17 cellular contexts compared by ENCODE assay signal in genomic region chr11:104549019-104549418, GRCh38.
DNase-seq lines count a peak whose midpoint lies in the region; ATAC-seq, FAIRE-seq and TF ChIP-seq lines count a peak whose summit lies in the region.
"Had no signal": no experiment of that assay in that cellular context is flagged by ENCODE, and none has a peak within 500 bp of the region (broad histone marks: within the 10 kb centered on the region; RNA-seq: fewer than 3 reads in every experiment).

No MANE protein-coding gene starts in this region.

- H2BK15ac ChIP-seq in mesenchymal stem cell (ENCODE audit: low read depth, poor library complexity, severe bottlenecking), result no peak overlapping the region

- TF ChIP-seq CTCF in natural killer cell (IDR thresholded peaks at IDR 0.05) (no peak), HFFc6 (IDR thresholded peaks at IDR 0.05) (no peak), SK-N-SH (IDR thresholded peaks at IDR 0.05) (no peak)

- CTCF ChIA-PET in SK-N-SH (lab: Yijun Ruan, JAX), result no interaction called here

- no peak overlapping the region for H2BK120ac ChIP-seq in mesenchymal stem cell (ENCODE audit: low read depth, low read length)

- intact Hi-C loops in natural killer cell (cut with micrococcal nuclease), result no loop called here

- H3K14ac ChIP-seq in mesenchymal stem cell (ENCODE audit: low read length in 2 of 2), result no peak overlapping the region

- no peak overlapping the region for H3K4me3 ChIP-seq in mesenchymal stem cell (ENCODE audit: insufficient read depth in 1 of 2, low read depth in 1 of 2, low read length in 2 of 2)
- no peak overlapping the region for H3K4me3 ChIP-seq in SK-N-SH (ENCODE audit: low read depth in 2 of 2, low read length in 1 of 2)
- H3K4me3 ChIP-seq: A549 had no signal

- TF ChIP-seq EP300 in SK-N-SH (IDR thresholded peaks at IDR 0.05; ENCODE audit: borderline replicate concordance in 1 of 2, low read depth in 1 of 2, low read length in 1 of 2), result no peak

- no peaks in the 10 kb centered on the region for H3K79me2 ChIP-seq in SK-N-SH (ENCODE audit: insufficient read depth)

- H3F3A ChIP-seq in SK-N-SH (replicated peaks; ENCODE audit: insufficient read depth), result no peaks in the 10 kb centered on the region

- POLR2A ChIA-PET in SK-N-SH (lab: Yijun Ruan, JAX), result no interaction called here

- H3K27me3 ChIP-seq in mesenchymal stem cell (ENCODE audit: control insufficient read depth in 1 of 2, insufficient read depth in 1 of 2, low read length in 2 of 2), result no peaks in the 10 kb centered on the region
- H3K27me3 ChIP-seq in SK-N-SH (ENCODE audit: insufficient read depth), result no peaks in the 10 kb centered on the region

- peak; percentile 52 to 68 (median 63) for ATAC-seq in natural killer cell
- ATAC-seq in natural killer cell treated with Interleukin-12 subunit alpha and Interleukin-12 subunit beta and Interleukin-15 and Interleukin-18, amount 100 ng/mL, for 72 hours, result no peak
- ATAC-seq: A549 had no signal

- no peaks in the 10 kb centered on the region for H3K9me2 ChIP-seq in SK-N-SH

- H3K36me3 ChIP-seq in mesenchymal stem cell (ENCODE audit: control insufficient read depth in 1 of 2, insufficient read depth in 2 of 2, low read depth in 1 of 2, low read length in 2 of 2) (no peaks in the 10 kb centered on the region), SK-N-SH (replicated peaks in 1 of 2; ENCODE audit: control insufficient read depth in 1 of 2, insufficient read depth in 2 of 2, low read length in 1 of 2) (no peaks in the 10 kb centered on the region)

- no peak overlapping the region for H3K18ac ChIP-seq in mesenchymal stem cell (ENCODE audit: low read depth in 1 of 2, low read length in 2 of 2)

- no peak overlapping the region for H3K23ac ChIP-seq in mesenchymal stem cell (ENCODE audit: low read length in 2 of 2)

- H3K79me1 ChIP-seq in mesenchymal stem cell (replicated peaks; ENCODE audit: low read length, poor library complexity, severe bottlenecking), result no peaks in the 10 kb centered on the region

- TF ChIP-seq RAD21 in SK-N-SH (IDR thresholded peaks at IDR 0.05; ENCODE audit: low read length), result no peak

- H3K27me3 Mint-ChIP-seq in natural killer cell (ENCODE audit: low read depth in 2 of 2), result peaks cover 0 to 11% of the 10 kb centered on the region in 2 donors
- H3K27me3 Mint-ChIP-seq in natural killer cell treated with Interleukin-12 subunit alpha and Interleukin-12 subunit beta and Interleukin-15 and Interleukin-18, amount 100 ng/mL, for 72 hours, result peaks cover 0 to 9% of the 10 kb centered on the region in 2 donors
- no peaks in the 10 kb centered on the region for H3K27me3 Mint-ChIP-seq in HFFc6 (ENCODE audit: insufficient read depth)
- H3K27me3 Mint-ChIP-seq: CD4-positive, alpha-beta T cell had no signal

- H3K27ac ChIP-seq in mesenchymal stem cell (ENCODE audit: low read length, poor library complexity, severe bottlenecking) (no peak overlapping the region), SK-N-SH (ENCODE audit: low read depth in 2 of 2, low read length in 1 of 2) (no peak overlapping the region)
- H3K27ac ChIP-seq: 22Rv1, A549, C4-2B had no signal

- H4K8ac ChIP-seq in mesenchymal stem cell (ENCODE audit: low read length), result no peak overlapping the region

- H3K4me2 ChIP-seq in mesenchymal stem cell (ENCODE audit: low read length, poor library complexity, severe bottlenecking) (no peak overlapping the region), SK-N-SH (no peak overlapping the region)
- H3K4me2 ChIP-seq: A549 had no signal

- no peaks in the 10 kb centered on the region for H4K20me1 ChIP-seq in SK-N-SH (ENCODE audit: insufficient read depth)

- no peak overlapping the region for H4K91ac ChIP-seq in mesenchymal stem cell (ENCODE audit: low read length)

- H3K9me3 ChIP-seq in mesenchymal stem cell (ENCODE audit: control insufficient read depth, low read length), result no peaks in the 10 kb centered on the region
- H3K9me3 ChIP-seq in SK-N-SH, result no peaks in the 10 kb centered on the region
- H3K9me3 ChIP-seq: A549 had no signal

- no peak overlapping the region for H2AFZ ChIP-seq in mesenchymal stem cell (ENCODE audit: low read depth, low read length)
- no peak overlapping the region for H2AFZ ChIP-seq in SK-N-SH (ENCODE audit: low read depth)

- no peak overlapping the region for H3K4me3 Mint-ChIP-seq in natural killer cell
- no peak overlapping the region for H3K4me3 Mint-ChIP-seq in natural killer cell treated with Interleukin-12 subunit alpha and Interleukin-12 subunit beta and Interleukin-15 and Interleukin-18, amount 100 ng/mL, for 72 hours
- H3K4me3 Mint-ChIP-seq in HFFc6, result no peak overlapping the region
- H3K4me3 Mint-ChIP-seq: CD4-positive, alpha-beta T cell; H9 had no signal

- no CpG with 5 or more reads among the region's 1 CpG for WGBS in mesenchymal stem cell
- WGBS in SK-N-SH (ENCODE audit: low lambda C conversion rate), result 22% methylated on average over 1 of the region's 1 CpG

- H3K9ac ChIP-seq in mesenchymal stem cell (ENCODE audit: low read length) (no peak overlapping the region), SK-N-SH (no peak overlapping the region)

- H3K4me1 Mint-ChIP-seq in natural killer cell (peaks cover 7 to 8% of the 10 kb centered on the region in 2 donors), HFFc6 (ENCODE audit: low read depth) (no peaks in the 10 kb centered on the region)
- peaks cover 0 to 9% of the 10 kb centered on the region in 2 donors for H3K4me1 Mint-ChIP-seq in natural killer cell treated with Interleukin-12 subunit alpha and Interleukin-12 subunit beta and Interleukin-15 and Interleukin-18, amount 100 ng/mL, for 72 hours (ENCODE audit: low read depth in 2 of 2)
- H3K4me1 Mint-ChIP-seq: H9 had no signal

- no peak for FAIRE-seq in frontal cortex (lab: Jason Lieb, UNC)
- FAIRE-seq: A549 had no signal

- H2BK12ac ChIP-seq in mesenchymal stem cell (ENCODE audit: low read length in 2 of 2), result no peak overlapping the region

- DNase-seq in natural killer cell (no peak), SW480 (ENCODE audit: low spot score) (peak; percentile 18), mesenchymal stem cell (peak; percentile 23), HFFc6 (no peak), frontal cortex (ENCODE audit: low spot score in 2 of 2) (no peak), SK-N-SH (no peak)
- no peak for DNase-seq in natural killer cell treated with Interleukin-12 subunit alpha and Interleukin-12 subunit beta and Interleukin-15 and Interleukin-18, amount 100 ng/mL, for 72 hours (ENCODE audit: low spot score)
- DNase-seq: AML-193; CD4-positive, alpha-beta T cell; DMS153; DMS79; GF-D8; GOT3; H9 had no signal

- H3K27ac Mint-ChIP-seq in natural killer cell (no peak overlapping the region), HFFc6 (no peak overlapping the region)
- no peak overlapping the region for H3K27ac Mint-ChIP-seq in natural killer cell treated with Interleukin-12 subunit alpha and Interleukin-12 subunit beta and Interleukin-15 and Interleukin-18, amount 100 ng/mL, for 72 hours
- H3K27ac Mint-ChIP-seq: CD4-positive, alpha-beta T cell; H9 had no signal

- H3K4ac ChIP-seq in mesenchymal stem cell (ENCODE audit: low read depth in 1 of 2, low read length in 2 of 2), result no peak overlapping the region

- no peak overlapping the region for H2AK5ac ChIP-seq in mesenchymal stem cell (ENCODE audit: low read length, severe bottlenecking)

- no peaks in the 10 kb centered on the region for H3K9me3 Mint-ChIP-seq in natural killer cell
- no peaks in the 10 kb centered on the region for H3K9me3 Mint-ChIP-seq in natural killer cell treated with Interleukin-12 subunit alpha and Interleukin-12 subunit beta and Interleukin-15 and Interleukin-18, amount 100 ng/mL, for 72 hours
- H3K9me3 Mint-ChIP-seq in HFFc6, result no peaks in the 10 kb centered on the region; the same call in 1 of the 2 replicates
- H3K9me3 Mint-ChIP-seq: CD4-positive, alpha-beta T cell; H9 had no signal

- H3K36me3 Mint-ChIP-seq in natural killer cell, result no peaks in the 10 kb centered on the region
- no peaks in the 10 kb centered on the region for H3K36me3 Mint-ChIP-seq in natural killer cell treated with Interleukin-12 subunit alpha and Interleukin-12 subunit beta and Interleukin-15 and Interleukin-18, amount 100 ng/mL, for 72 hours
- H3K36me3 Mint-ChIP-seq in HFFc6 (ENCODE audit: low read depth), result no peaks in the 10 kb centered on the region

- no peak overlapping the region for H2BK5ac ChIP-seq in mesenchymal stem cell (ENCODE audit: low read depth, low read length, poor library complexity, severe bottlenecking)

- no peaks in the 10 kb centered on the region for H3K4me1 ChIP-seq in mesenchymal stem cell (ENCODE audit: control insufficient read depth, insufficient read depth, low read depth, low read length)
- no peaks in the 10 kb centered on the region for H3K4me1 ChIP-seq in SK-N-SH (ENCODE audit: control insufficient read depth in 1 of 2, insufficient read depth in 2 of 2, low read depth in 1 of 2, low read length in 1 of 2)
- H3K4me1 ChIP-seq: A549 had no signal

TF ChIP-seq in SK-N-SH, 30 proteins besides CTCF, POLR2A, EP300 and RAD21 (continues in another document):
- TF ChIP-seq USF1 (IDR thresholded peaks at IDR 0.05; ENCODE audit: borderline replicate concordance, low read depth) (no peak), GABPA (IDR thresholded peaks at IDR 0.05; ENCODE audit: low read depth) (no peak), JUND (IDR thresholded peaks at IDR 0.05) (no peak), EZH2phosphoT487 (IDR thresholded peaks at IDR 0.05; ENCODE audit: borderline replicate concordance, low read depth) (no peak), SMC3 (IDR thresholded peaks at IDR 0.05; ENCODE audit: low read depth, low read length) (no peak), ZBTB33 (IDR thresholded peaks at IDR 0.05; ENCODE audit: borderline replicate concordance, low read depth) (no peak)

Comparison
In these comparisons a context has a peak if more than half of its experiments do, and no peak if none do; other contexts are left out.
1. ATAC-seq: peak in natural killer cell (3 of 3); none in natural killer cell treated with Interleukin-12 subunit alpha and Interleukin-12 subunit beta and Interleukin-15 and Interleukin-18, amount 100 ng/mL, for 72 hours (0 of 2).
2. DNase-seq: peak in SW480 (single experiment) and mesenchymal stem cell (single experiment); none in natural killer cell (single experiment), natural killer cell treated with Interleukin-12 subunit alpha and Interleukin-12 subunit beta and Interleukin-15 and Interleukin-18, amount 100 ng/mL, for 72 hours (single experiment), HFFc6 (single experiment), frontal cortex (0 of 2) and SK-N-SH (single experiment).